25 cellular contexts compared by ENCODE assay signal in the genomic region with DNA sequence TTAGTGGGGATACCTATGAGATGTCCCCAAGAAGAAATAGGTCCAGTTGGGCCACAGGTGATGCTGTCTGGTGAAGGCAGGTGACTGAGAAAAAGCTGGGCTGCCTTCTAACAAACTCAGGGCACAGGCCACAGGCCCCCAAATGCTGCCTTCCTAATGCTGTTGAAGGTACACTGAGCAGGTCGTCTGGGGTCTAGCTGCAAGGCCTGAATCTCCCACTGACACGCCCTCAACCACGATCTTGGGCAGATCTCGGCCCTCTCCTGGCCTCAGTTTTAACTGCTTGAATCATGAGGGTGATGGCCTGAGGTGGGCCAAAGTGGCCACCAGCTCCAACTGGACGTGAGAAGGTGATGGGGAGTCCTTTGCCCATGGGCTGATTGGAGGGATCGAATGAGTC. TPM values are rescaled to one million over a fixed set of nuclear protein-coding genes. Genes with fewer than 3 reads are reported as not detected.
"Had no signal": no experiment of that assay in that cellular context is flagged by ENCODE, and none has a peak within 500 bp of the region (broad histone marks: within the 10 kb centered on the region; RNA-seq: fewer than 3 reads in every experiment).

No MANE protein-coding gene starts in this region.

- DNase-seq: hypothalamus; immature natural killer cell; left ventricle myocardium inferior; mesendoderm; midbrain; mucosa of descending colon; naive thymus-derived CD4-positive, alpha-beta T cell; ovary; small intestine; stimulated activated CD4-positive, alpha-beta T cell treated with anti-CD3 and anti-CD28 coated beads, Interleukin-1b, Interleukin-23, amount 100 ng/mL, for 48 hours; stimulated activated CD4-positive, alpha-beta T cell treated with anti-CD3 and anti-CD28 coated beads, Interleukin-2, amount 100 ng/mL, for 48 hours; stimulated activated CD4-positive, alpha-beta T cell treated with anti-CD3 and anti-CD28 coated beads, Interleukin-4, amount 100 ng/mL, for 4 hours; stimulated activated CD8-positive, alpha-beta memory T cell treated with anti-CD3 and anti-CD28 coated beads, Interleukin-4, amount 100 ng/mL, for 48 hours; stimulated activated naive CD4-positive, alpha-beta T cell treated with Interleukin-2 at 50 U/mL for 16 hours; stimulated activated naive CD8-positive, alpha-beta T cell treated with anti-CD3 and anti-CD28 coated beads, Interleukin-15, amount 100 ng/mL, for 72 hours; substantia nigra; uterus had no signal

- H3K9me3 ChIP-seq: left ventricle myocardium inferior, mucosa of descending colon, ovary, right atrium auricular region, right lobe of liver, tibial nerve, uterus had no signal

- H3K4me3 ChIP-seq: left ventricle myocardium inferior, lung, mucosa of descending colon, ovary, right atrium auricular region, right lobe of liver, tibial nerve, uterus had no signal

- H3K4me1 ChIP-seq: left ventricle myocardium inferior, right atrium auricular region, right lobe of liver, uterus had no signal

- H3K27ac ChIP-seq: left ventricle myocardium inferior, ovary, right atrium auricular region, right lobe of liver, tibial nerve, uterus had no signal

- H3K27me3 ChIP-seq: ovary, right atrium auricular region, right lobe of liver, tibial nerve, uterus had no signal

- H3K36me3 ChIP-seq: left ventricle myocardium inferior, ovary, right atrium auricular region, right lobe of liver, tibial nerve, uterus had no signal

RNA-seq across cellular contexts. Expression of a gene that starts 2.1 kb away (rescaled TPM):
- total RNA-seq: kidney epithelial cell, omental fat pad, progenitor cell of endocrine pancreas, pulmonary artery endothelial cell, right atrium auricular region, right lobe of liver had no signal
